ENCODE assay signal across 8 cellular contexts in genomic region chr1:151166506-151166956, GRCh38. TPM values are rescaled to one million over a fixed set of nuclear protein-coding genes. Genes with fewer than 3 reads are reported as not detected.
DNase-seq lines count a peak whose midpoint lies in the region; ATAC-seq and TF ChIP-seq lines count a peak whose summit lies in the region.

No MANE protein-coding gene starts in this region.

- peak overlapping the region; percentile 94 for H3K4me2 ChIP-seq in PC-3 (ENCODE audit: low read length)

- H3K9me3 Mint-ChIP-seq in activated T-cell treated with anti-CD3 and anti-CD28 coated beads, Interleukin-2, amount 50 U/mL, for 4 hours, result no peaks in the 10 kb centered on the region

- H3K4me3 ChIP-seq in PC-3 (ENCODE audit: low read length) (peak overlapping the region; percentile 85), dorsolateral prefrontal cortex (peak overlapping the region; percentile 57 to 98 (median 81)), mucosa of stomach (ENCODE audit: low read length) (peak overlapping the region; percentile 73)

- H3K36me3 ChIP-seq in PC-3 (ENCODE audit: low read depth, low read length), result peaks cover 3% of the 10 kb centered on the region; the same call in 1 of the 2 replicates
- H3K36me3 ChIP-seq in mucosa of stomach (ENCODE audit: control insufficient read depth, insufficient read depth, low read length), result peaks cover 5% of the 10 kb centered on the region

- no peaks in the 10 kb centered on the region for H3K27me3 ChIP-seq in PC-3 (ENCODE audit: low read length)
- no peaks in the 10 kb centered on the region for H3K27me3 ChIP-seq in dorsolateral prefrontal cortex
- H3K27me3 ChIP-seq in mucosa of stomach (ENCODE audit: control insufficient read depth, insufficient read depth, low read length), result no peaks in the 10 kb centered on the region

- H3K9me3 ChIP-seq in PC-3 (ENCODE audit: low read length), result no peaks in the 10 kb centered on the region
- no peaks in the 10 kb centered on the region for H3K9me3 ChIP-seq in mucosa of stomach (ENCODE audit: control insufficient read depth, low read length)

- peak overlapping the region; percentile 96 for H2AFZ ChIP-seq in PC-3 (ENCODE audit: low read length)

- peak overlapping the region; percentile 25 for H3K27ac ChIP-seq in PC-3 (ENCODE audit: low read length)
- H3K27ac ChIP-seq in dorsolateral prefrontal cortex, result peak overlapping the region in 48 of 59 donors; percentile 18 to 98 (median 91)

- ATAC-seq in activated T-cell treated with anti-CD3 and anti-CD28 coated beads, Interleukin-2, amount 50 U/mL, for 4 hours, result no peak
- ATAC-seq in PC-3 (peak; percentile 20), HG03457 (IDR thresholded peaks at IDR 0.05; ENCODE audit: unreplicated experiment) (no peak), GM21825 (IDR thresholded peaks at IDR 0.05; ENCODE audit: unreplicated experiment) (no peak)

- peaks cover 32% of the 10 kb centered on the region for H3K79me2 ChIP-seq in PC-3 (ENCODE audit: low read length)

- peak overlapping the region; percentile 97 for H3K4me3 Mint-ChIP-seq in activated T-cell treated with anti-CD3 and anti-CD28 coated beads, Interleukin-2, amount 50 U/mL, for 4 hours

- peak overlapping the region; percentile 87 for H3K9ac ChIP-seq in PC-3 (ENCODE audit: low read length)
- peak overlapping the region; percentile 81 for H3K9ac ChIP-seq in mucosa of stomach (ENCODE audit: low read length)

- POLR2A ChIA-PET in PC-3 (lab: Charles Lee; ENCODE audit: unreplicated experiment), result interaction anchor here (0.5 to 1.1 kb wide), 4 partner anchors 23 to 85 kb away, joined by 3 to 7 read pairs (median 4); no protein-coding TSS in a partner anchor

- peaks cover 40% of the 10 kb centered on the region for H3K4me1 Mint-ChIP-seq in activated T-cell treated with anti-CD3 and anti-CD28 coated beads, Interleukin-2, amount 50 U/mL, for 4 hours (ENCODE audit: low read depth)

- no TSS peak for BruUV-seq in PC-3 (replicated peaks; lab: Mats Ljungman, UMichigan)

- no peaks in the 10 kb centered on the region for H3K27me3 Mint-ChIP-seq in activated T-cell treated with anti-CD3 and anti-CD28 coated beads, Interleukin-2, amount 50 U/mL, for 4 hours (ENCODE audit: low read depth)

- no peak for TF ChIP-seq CTCF in PC-3 (conservative IDR thresholded peaks at IDR 0.05; ENCODE audit: low read depth, low read length)
- TF ChIP-seq CTCF in dorsolateral prefrontal cortex (IDR thresholded peaks at IDR 0.05 in 54 of 56, conservative IDR thresholded peaks at IDR 0.05 in 2 of 56; ENCODE audit: low read depth in 1 of 56, partially characterized antibody in 56 of 56), result no peak

- H3K9me2 ChIP-seq in PC-3 (replicated peaks; ENCODE audit: low read length), result no peaks in the 10 kb centered on the region

- intact Hi-C loops in PC-3 (cut with micrococcal nuclease) (no loop called here), dorsolateral prefrontal cortex (cut with DNase I) (loop anchor here in 1 of 2 donors (2.0 to 5.0 kb wide), 2 partner anchors 159 to 232 kb away; partner anchors contain the start of genes MINDY1, PRUNE1 and PSMB4)

- no peaks in the 10 kb centered on the region for H3F3A ChIP-seq in PC-3 (ENCODE audit: low read length, unreplicated experiment)

- H3K4me1 ChIP-seq in PC-3 (ENCODE audit: insufficient read depth, low read length), result peaks cover 18% of the 10 kb centered on the region
- peaks cover 11% of the 10 kb centered on the region for H3K4me1 ChIP-seq in mucosa of stomach (ENCODE audit: control insufficient read depth, insufficient read depth, low read length)

- no peak for DNase-seq in activated T-cell treated with anti-CD3 and anti-CD28 coated beads, Interleukin-2, amount 50 U/mL, for 4 hours
- no peak for DNase-seq in activated T-cell treated with anti-CD3 and anti-CD28 coated beads, Interleukin-2, amount 50 U/mL, for 1 hour
- DNase-seq in PC-3, result peak; percentile 50
- DNase-seq in dorsolateral prefrontal cortex, result no peak
- DNase-seq in OCI-M2 (lab: John Stamatoyannopoulos, UW; ENCODE audit: unreplicated experiment), result no peak

- H3K36me3 Mint-ChIP-seq in activated T-cell treated with anti-CD3 and anti-CD28 coated beads, Interleukin-2, amount 50 U/mL, for 4 hours (ENCODE audit: insufficient read depth), result peaks cover 44% of the 10 kb centered on the region

- CTCF ChIA-PET in PC-3 (lab: Charles Lee), result no interaction called here

- H4K20me1 ChIP-seq in PC-3 (ENCODE audit: low read length), result no peaks in the 10 kb centered on the region

RNA-seq across cellular contexts. Expression of gene SCNM1, which starts 0.6 kb away (rescaled TPM):
- 10 to 100 TPM; 92.8 to 95.0 (median 93.3) TPM for total RNA-seq in activated T-cell treated with anti-CD3 and anti-CD28 coated beads, Interleukin-2, amount 50 U/mL, for 4 hours
- 80.3 and 82.4 TPM in 2 replicates for total RNA-seq in PC-3 (2014; rRNA removed)
- total RNA-seq in dorsolateral prefrontal cortex, result 10 to 100 TPM; 20.8 to 38.5 (median 28.7) TPM

RNA-seq across cellular contexts. Expression of gene LYSMD1, which starts 0.8 kb away (rescaled TPM):
- 1 to 10 TPM; 3.0 to 4.4 (median 3.5) TPM for total RNA-seq in activated T-cell treated with anti-CD3 and anti-CD28 coated beads, Interleukin-2, amount 50 U/mL, for 4 hours
- 6.3 and 7.5 TPM in 2 replicates for total RNA-seq in PC-3 (2014; rRNA removed)
- total RNA-seq in dorsolateral prefrontal cortex, result 10 to 100 TPM; 11.8 to 24.4 (median 17.1) TPM

RNA-seq across cellular contexts. Expression of gene TMOD4, which starts 9.2 kb away (rescaled TPM):
- total RNA-seq in activated T-cell treated with anti-CD3 and anti-CD28 coated beads, Interleukin-2, amount 50 U/mL, for 4 hours, result 1 to 10 TPM in 2 of 3 donors, under 1 TPM in 1; 0.52 to 2.9 (median 2.3) TPM
- 1.8 and 2.7 TPM in 2 replicates for total RNA-seq in PC-3 (2014; rRNA removed)
- total RNA-seq in dorsolateral prefrontal cortex, result 1 to 10 TPM in 27 of 120 experiments, under 1 TPM in 7, not detected in 86; 0.60 to 2.8 (median 1.3) TPM

RNA-seq across cellular contexts. Expression of gene TNFAIP8L2, which starts 10.1 kb away (rescaled TPM):
- total RNA-seq in activated T-cell treated with anti-CD3 and anti-CD28 coated beads, Interleukin-2, amount 50 U/mL, for 4 hours, result 10 to 100 TPM; 15.8 to 18.3 (median 18.2) TPM
- total RNA-seq in PC-3 (2014; rRNA removed) (not detected in 2 replicates), dorsolateral prefrontal cortex (1 to 10 TPM in 102 of 120 experiments, under 1 TPM in 14, not detected in 4; 0.40 to 6.4 (median 1.9) TPM)

RNA-seq across cellular contexts. Expression of gene SEMA6C, which starts 20.1 kb away (rescaled TPM):
- 1 to 10 TPM in 1 of 3 donors, under 1 TPM in 2; 0.78 to 1.3 (median 0.84) TPM for total RNA-seq in activated T-cell treated with anti-CD3 and anti-CD28 coated beads, Interleukin-2, amount 50 U/mL, for 4 hours
- total RNA-seq in PC-3 (2014; rRNA removed) (2.0 and 2.8 TPM in 2 replicates), dorsolateral prefrontal cortex (10 to 100 TPM; 12.8 to 41.0 (median 24.6) TPM)
